19 cellular contexts compared by ENCODE assay signal in genomic region chr6:111038534-111039252, GRCh38. TPM values are rescaled to one million over a fixed set of nuclear protein-coding genes. Genes with fewer than 3 reads are reported as not detected.
DNase-seq lines count a peak whose midpoint lies in the region; ATAC-seq lines count a peak whose summit lies in the region.
"Had no signal": no experiment of that assay in that cellular context is flagged by ENCODE, and none has a peak within 500 bp of the region (broad histone marks: within the 10 kb centered on the region; RNA-seq: fewer than 3 reads in every experiment).

No MANE protein-coding gene starts in this region.

- H3K4me3 Mint-ChIP-seq in activated T-cell treated with anti-CD3 and anti-CD28 coated beads, Interleukin-2, amount 50 U/mL, for 72 hours, result no peak overlapping the region
- H3K4me3 Mint-ChIP-seq in activated T-helper 1 cell treated with anti-CD3 and anti-CD28 coated beads, Interleukin-12 subunit alpha, Interleukin-12 subunit beta, Interleukin-2, Interleukin-4 antibody, amounts not matched to agents 30 ng/mL and 10 ng/mL and 1 ng/mL, durations not matched to agents 14 hours and 24 hours and 36 hours, result no peak overlapping the region
- H3K4me3 Mint-ChIP-seq: immature natural killer cell; natural killer cell treated with Interleukin-12 subunit alpha and Interleukin-12 subunit beta and Interleukin-15 and Interleukin-18, amount 100 ng/mL, for 72 hours had no signal

- H3K9me3 Mint-ChIP-seq in activated T-cell treated with anti-CD3 and anti-CD28 coated beads, Interleukin-2, amount 50 U/mL, for 72 hours, result peaks cover 0 to 2% of the 10 kb centered on the region in 2 donors
- H3K9me3 Mint-ChIP-seq in activated T-helper 1 cell treated with anti-CD3 and anti-CD28 coated beads, Interleukin-12 subunit alpha, Interleukin-12 subunit beta, Interleukin-2, Interleukin-4 antibody, amounts not matched to agents 30 ng/mL and 10 ng/mL and 1 ng/mL, durations not matched to agents 14 hours and 24 hours and 36 hours, result no peaks in the 10 kb centered on the region
- H3K9me3 Mint-ChIP-seq: immature natural killer cell; natural killer cell treated with Interleukin-12 subunit alpha and Interleukin-12 subunit beta and Interleukin-15 and Interleukin-18, amount 100 ng/mL, for 72 hours had no signal

- H3K27ac Mint-ChIP-seq in activated T-cell treated with anti-CD3 and anti-CD28 coated beads, Interleukin-2, amount 50 U/mL, for 72 hours, result no peak overlapping the region
- H3K27ac Mint-ChIP-seq in activated T-helper 1 cell treated with anti-CD3 and anti-CD28 coated beads, Interleukin-12 subunit alpha, Interleukin-12 subunit beta, Interleukin-2, Interleukin-4 antibody, amounts not matched to agents 30 ng/mL and 10 ng/mL and 1 ng/mL, durations not matched to agents 14 hours and 24 hours and 36 hours, result no peak overlapping the region
- H3K27ac Mint-ChIP-seq: immature natural killer cell; natural killer cell treated with Interleukin-12 subunit alpha and Interleukin-12 subunit beta and Interleukin-15 and Interleukin-18, amount 100 ng/mL, for 72 hours had no signal

- peaks cover 12% of the 10 kb centered on the region for H3K4me1 Mint-ChIP-seq in activated T-cell treated with anti-CD3 and anti-CD28 coated beads, Interleukin-2, amount 50 U/mL, for 72 hours (ENCODE audit: low read depth)
- H3K4me1 Mint-ChIP-seq in activated T-helper 1 cell treated with anti-CD3 and anti-CD28 coated beads, Interleukin-12 subunit alpha, Interleukin-12 subunit beta, Interleukin-2, Interleukin-4 antibody, amounts not matched to agents 30 ng/mL and 10 ng/mL and 1 ng/mL, durations not matched to agents 14 hours and 24 hours and 36 hours (ENCODE audit: low read depth), result peaks cover 6% of the 10 kb centered on the region
- H3K4me1 Mint-ChIP-seq: immature natural killer cell had no signal

- peaks cover 2 to 6% of the 10 kb centered on the region in 2 donors for H3K36me3 Mint-ChIP-seq in activated T-cell treated with anti-CD3 and anti-CD28 coated beads, Interleukin-2, amount 50 U/mL, for 72 hours (ENCODE audit: insufficient read depth in 2 of 2)
- no peaks in the 10 kb centered on the region for H3K36me3 Mint-ChIP-seq in activated T-helper 1 cell treated with anti-CD3 and anti-CD28 coated beads, Interleukin-12 subunit alpha, Interleukin-12 subunit beta, Interleukin-2, Interleukin-4 antibody, amounts not matched to agents 30 ng/mL and 10 ng/mL and 1 ng/mL, durations not matched to agents 14 hours and 24 hours and 36 hours (ENCODE audit: low read depth)
- H3K36me3 Mint-ChIP-seq: immature natural killer cell; natural killer cell treated with Interleukin-12 subunit alpha and Interleukin-12 subunit beta and Interleukin-15 and Interleukin-18, amount 100 ng/mL, for 72 hours had no signal

- ATAC-seq in activated CD4-positive, CD25-positive, alpha-beta regulatory T cell treated with anti-CD3 and anti-CD28 coated beads, Interleukin-2, amount 50 U/mL, for 24 hours, result peak; percentile 55 to 56
- ATAC-seq in GM18870 (IDR thresholded peaks at IDR 0.05; ENCODE audit: unreplicated experiment) (peak; percentile 58), HG02759 (IDR thresholded peaks at IDR 0.05; ENCODE audit: unreplicated experiment) (peak; percentile 68)
- ATAC-seq in activated T-cell treated with anti-CD3 and anti-CD28 coated beads, Interleukin-2, amount 50 U/mL, for 72 hours (replicated peaks in 1 of 2), result peak; percentile 94 to 98

- intact Hi-C loops in activated T-helper 1 cell treated with anti-CD3 and anti-CD28 coated beads, Interleukin-12 subunit alpha, Interleukin-12 subunit beta, Interleukin-2, Interleukin-4 antibody, amounts not matched to agents 30 ng/mL and 10 ng/mL and 1 ng/mL, durations not matched to agents 14 hours and 24 hours and 36 hours (cut with micrococcal nuclease), result no loop called here

- peaks cover 4% of the 10 kb centered on the region for H3K27me3 Mint-ChIP-seq in activated T-cell treated with anti-CD3 and anti-CD28 coated beads, Interleukin-2, amount 50 U/mL, for 72 hours (ENCODE audit: low read depth)
- H3K27me3 Mint-ChIP-seq in activated T-helper 1 cell treated with anti-CD3 and anti-CD28 coated beads, Interleukin-12 subunit alpha, Interleukin-12 subunit beta, Interleukin-2, Interleukin-4 antibody, amounts not matched to agents 30 ng/mL and 10 ng/mL and 1 ng/mL, durations not matched to agents 14 hours and 24 hours and 36 hours (ENCODE audit: insufficient read depth), result peaks cover 12% of the 10 kb centered on the region

- no peak for DNase-seq in activated CD4-positive, CD25-positive, alpha-beta regulatory T cell (lab: John Stamatoyannopoulos, UW)
- DNase-seq in activated T-cell treated with anti-CD3 and anti-CD28 coated beads, Interleukin-2, amount 50 U/mL, for 72 hours, result peak; percentile 24 to 50
- DNase-seq in RPMI8226, result no peak
- no peak for DNase-seq in DMS114 treated with DMSO at 0.1 percent for 48 hours (lab: John Stamatoyannopoulos, UW; ENCODE audit: unreplicated experiment)
- DNase-seq in activated T-helper 1 cell treated with anti-CD3 and anti-CD28 coated beads, Interleukin-12 subunit alpha, Interleukin-12 subunit beta, Interleukin-2, Interleukin-4 antibody, amounts not matched to agents 30 ng/mL and 10 ng/mL and 1 ng/mL, durations not matched to agents 14 hours and 24 hours and 36 hours (ENCODE audit: low spot score), result no peak
- DNase-seq: amygdala, C1 segment of cervical spinal cord, DMS53, H7, immature natural killer cell, MM.1S, NCI-H2081, NCI-H69 had no signal

RNA-seq across cellular contexts. Expression of gene SLC16A10, which starts 48.6 kb away (rescaled TPM):
- total RNA-seq in activated T-cell treated with anti-CD3 and anti-CD28 coated beads, Interleukin-2, amount 50 U/mL, for 72 hours, result 1 to 10 TPM; 4.9 to 6.5 TPM
- 2.8 and 3.2 TPM in 2 replicates for total RNA-seq in activated T-helper 1 cell treated with anti-CD3 and anti-CD28 coated beads, Interleukin-12 subunit alpha, Interleukin-12 subunit beta, Interleukin-2, Interleukin-4 antibody, amounts not matched to agents 30 ng/mL and 10 ng/mL and 1 ng/mL, durations not matched to agents 14 hours and 24 hours and 36 hours
- total RNA-seq: endothelial cell of umbilical vein, glomerular endothelial cell had no signal

RNA-seq across cellular contexts. Expression of gene RPF2, which starts 56.9 kb away (rescaled TPM):
- total RNA-seq in activated T-cell treated with anti-CD3 and anti-CD28 coated beads, Interleukin-2, amount 50 U/mL, for 72 hours, result 10 to 100 TPM; 34.8 to 41.4 TPM
- total RNA-seq in activated T-helper 1 cell treated with anti-CD3 and anti-CD28 coated beads, Interleukin-12 subunit alpha, Interleukin-12 subunit beta, Interleukin-2, Interleukin-4 antibody, amounts not matched to agents 30 ng/mL and 10 ng/mL and 1 ng/mL, durations not matched to agents 14 hours and 24 hours and 36 hours, result 61.0 and 68.7 TPM in 2 replicates

Comparison
In these comparisons a context has a peak if more than half of its experiments do, and no peak if none do; other contexts are left out.
1. DNase-seq: peak in activated T-cell treated with anti-CD3 and anti-CD28 coated beads, Interleukin-2, amount 50 U/mL, for 72 hours (2 of 2); none in activated CD4-positive, CD25-positive, alpha-beta regulatory T cell (0 of 4), RPMI8226 (single experiment), DMS114 treated with DMSO at 0.1 percent for 48 hours (single experiment) and activated T-helper 1 cell treated with anti-CD3 and anti-CD28 coated beads, Interleukin-12 subunit alpha, Interleukin-12 subunit beta, Interleukin-2, Interleukin-4 antibody, amounts not matched to agents 30 ng/mL and 10 ng/mL and 1 ng/mL, durations not matched to agents 14 hours and 24 hours and 36 hours (single experiment).
2. Peak in every context shown above with its lines, with median percentiles within 50 percentile points of each other: ATAC-seq.